Comparison of ENCODE assay signal across 6 cellular contexts in the genomic region with DNA sequence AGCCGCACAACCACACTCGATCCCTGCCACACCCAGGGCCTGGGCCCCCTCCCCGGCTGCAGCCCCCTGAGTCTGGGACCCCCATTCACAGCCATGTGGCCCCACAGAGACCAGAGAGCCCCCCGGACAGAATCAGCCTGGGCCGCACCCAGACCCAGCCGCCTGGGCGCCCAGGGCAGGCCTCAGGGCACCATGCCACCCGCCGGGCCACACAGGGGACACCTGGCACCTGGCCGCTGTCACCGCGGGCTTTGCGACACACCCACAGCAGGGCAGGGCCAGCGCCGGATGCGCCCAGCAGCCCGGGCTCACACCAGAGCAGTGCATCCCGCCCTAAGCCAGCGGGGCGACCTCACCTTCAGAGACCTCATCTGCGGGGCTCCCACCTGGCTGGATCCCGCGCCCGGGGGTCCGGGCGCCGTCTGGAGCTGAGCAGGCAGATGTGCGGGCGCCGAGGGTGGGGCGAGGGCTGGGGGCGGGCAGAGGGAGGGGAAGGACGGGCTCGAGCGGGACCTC. TPM values are rescaled to one million over a fixed set of nuclear protein-coding genes. Genes with fewer than 3 reads are reported as not detected.
DNase-seq lines count a peak whose midpoint lies in the region; ATAC-seq, FAIRE-seq and TF ChIP-seq lines count a peak whose summit lies in the region.

No MANE protein-coding gene starts in this region.

- peaks cover 38 to 82% of the 10 kb centered on the region in 2 experiments for H3K4me1 ChIP-seq in K562 (replicated peaks in 1 of 2; ENCODE audit: control insufficient read depth in 2 of 2, insufficient read depth in 2 of 2, low read length in 2 of 2)
- peaks cover 5% of the 10 kb centered on the region for H3K4me1 ChIP-seq in parathyroid adenoma

- H3K4me3 ChIP-seq in K562 (peak overlapping the region; percentile 89), parathyroid adenoma (ENCODE audit: low read depth, low read length) (peak overlapping the region; percentile 68)

- peaks cover 2% of the 10 kb centered on the region for H3K9me1 ChIP-seq in K562 (ENCODE audit: control insufficient read depth, insufficient read depth, low read length)

- H3K4me2 ChIP-seq in K562 (ENCODE audit: insufficient read depth, low read length) (peak overlapping the region; percentile 91), parathyroid adenoma (ENCODE audit: low read length) (peak overlapping the region; percentile 88)

- H3K9me3 ChIP-seq in K562 (replicated peaks; ENCODE audit: control insufficient read depth, insufficient read depth, low read depth, low read length) (no peaks in the 10 kb centered on the region; the same call in 1 of the 2 replicates), parathyroid adenoma (ENCODE audit: control insufficient read depth, low read length) (no peaks in the 10 kb centered on the region)

- DNase-seq in LoVo (ENCODE audit: low spot score), result peak; percentile 68
- peak; percentile 55 to 72 (median 66) for DNase-seq in K562 (ENCODE audit: extremely low read depth in 1 of 4, low spot score in 3 of 4)
- DNase-seq in GM13976 (ENCODE audit: low spot score), result no peak

- H3K27ac ChIP-seq in K562 (ENCODE audit: extremely low read depth, low read depth, low read length) (peak overlapping the region; percentile 98), parathyroid adenoma (no peak overlapping the region)

- intact Hi-C loops in K562 (cut with micrococcal nuclease), result loop anchor here (10.0 kb wide), 1 partner anchor 61 kb away; no protein-coding TSS in a partner anchor

- TF ChIP-seq CTCF in K562 (IDR thresholded peaks at IDR 0.05 in 2 of 3, conservative IDR thresholded peaks at IDR 0.05 in 1 of 3; ENCODE audit: insufficient read depth in 2 of 3, low read depth in 1 of 3, low read length in 3 of 3) (no peak), parathyroid adenoma (IDR thresholded peaks at IDR 0.05) (no peak), GM13976 (IDR thresholded peaks at IDR 0.05; ENCODE audit: borderline replicate concordance, control extremely low read depth, extremely low read depth, insufficient read depth, missing control alignments) (no peak)

- H3K36me3 ChIP-seq in K562 (ENCODE audit: control insufficient read depth, insufficient read depth, low read length) (peaks cover 32% of the 10 kb centered on the region; the same call in 1 of the 3 replicates), parathyroid adenoma (ENCODE audit: control insufficient read depth, insufficient read depth, low read length) (no peaks in the 10 kb centered on the region)

- in situ Hi-C loops in K562 (cut with MboI) (no loop called here), GM13976 (cut with MboI; ENCODE audit: low sequenced_read_pairs, unreplicated experiment) (no loop called here)

- H2AFZ ChIP-seq in K562 (ENCODE audit: low read depth, low read length) (peak overlapping the region; percentile 95), parathyroid adenoma (peak overlapping the region; percentile 82)

- no peaks in the 10 kb centered on the region for H4K20me1 ChIP-seq in K562 (replicated peaks; ENCODE audit: control insufficient read depth, insufficient read depth, low read length)

- TF ChIP-seq RAD21 in K562 (CRISPR knock-in tag; conservative IDR thresholded peaks at IDR 0.05 in 1 of 2, IDR thresholded peaks at IDR 0.05 in 1 of 2), result no peak

- no peak for TF ChIP-seq POLR2A in K562 (conservative IDR thresholded peaks at IDR 0.05)

- CTCF ChIA-PET in K562 (lab: Yijun Ruan, JAX; ENCODE audit: low intra/inter-chr PET ratio), result no interaction called here

- H3K27me3 ChIP-seq in K562 (ENCODE audit: control insufficient read depth in 2 of 2, insufficient read depth in 2 of 2, low read length in 2 of 2) (no peaks in the 10 kb centered on the region), parathyroid adenoma (ENCODE audit: control insufficient read depth, insufficient read depth, low read length) (no peaks in the 10 kb centered on the region)

- no peak for TF ChIP-seq EP300 in K562 (IDR thresholded peaks at IDR 0.05; ENCODE audit: low read length)

- no TSS peak for BruUV-seq in K562 (replicated peaks; lab: Mats Ljungman, UMichigan)

- ATAC-seq in K562, result peak; percentile 68
- ATAC-seq in GM18870 (IDR thresholded peaks at IDR 0.05; ENCODE audit: unreplicated experiment), result no peak
- no peak for ATAC-seq in GM21360 (IDR thresholded peaks at IDR 0.05; ENCODE audit: unreplicated experiment)

- no peak for FAIRE-seq in K562 (lab: Jason Lieb, UNC)

- 0% methylated on average over 26 of the region's 35 CpGs for WGBS in K562 (ENCODE audit: insufficient coverage, low coverage, missing lambda C conversion rate)

- POLR2A ChIA-PET in K562 (lab: Yijun Ruan, JAX), result interaction anchor here (4.0 kb wide), 1 partner anchor 14 kb away, joined by 29 read pairs; no protein-coding TSS in a partner anchor

- peak overlapping the region; percentile 92 for H3K9ac ChIP-seq in K562 (ENCODE audit: insufficient read depth in 1 of 2, low read depth in 2 of 2, low read length in 2 of 2)
- H3K9ac ChIP-seq in parathyroid adenoma, result no peak overlapping the region

- peaks cover 44% of the 10 kb centered on the region for H3K79me2 ChIP-seq in K562 (ENCODE audit: control insufficient read depth, insufficient read depth, low read length)
- H3K79me2 ChIP-seq in parathyroid adenoma, result no peaks in the 10 kb centered on the region

RNA-seq across cellular contexts. Expression of gene TBXA2R, which starts 0.4 kb away (rescaled TPM):
- 10.2 and 37.7 TPM in 2 replicates for total RNA-seq in K562 (2011; cell fraction: chromatin; rRNA removed; ENCODE audit: low replicate concordance)
- total RNA-seq in K562 (2011; cell fraction: nucleolus; rRNA removed), result 58.8 and 84.5 TPM in 2 replicates
- total RNA-seq in K562 (2011; cell fraction: nucleoplasm; rRNA removed), result 27.7 and 36.4 TPM in 2 replicates
- total RNA-seq in K562 (2014; rRNA removed), result 2.5 and 5.2 TPM in 2 replicates
- 2.3 and 2.8 TPM in 2 replicates for total RNA-seq in K562 (2014; rRNA removed; fragmentation: Illumina TruSeq; extraction: Trizol)
- 2.5 and 3.1 TPM in 2 replicates for total RNA-seq in K562 (2015; rRNA removed; fragmentation: Illumina TruSeq; extraction: Trizol)
- total RNA-seq in K562 (2021), result 21.0 and 24.0 TPM in 2 replicates
- polyA plus RNA-seq in K562 (2011; rRNA removed), result 2.9 and 4.4 TPM in 2 replicates
- polyA plus RNA-seq in K562 (2011; cell fraction: cytosol; rRNA removed), result 4.0 and 21.7 TPM in 2 replicates
- polyA plus RNA-seq in K562 (2011; cell fraction: nucleus; rRNA removed), result 3.7 and 12.5 TPM in 2 replicates
- 11.5 and 11.6 TPM in 2 replicates for polyA plus RNA-seq in K562 (2012)
- 4.3 and 6.7 TPM in 2 replicates for polyA plus RNA-seq in K562 (2014; fragmentation: Illumina TruSeq; extraction: Trizol)
- 1 to 10 TPM; 1.5 to 2.6 TPM for polyA plus RNA-seq in K562 (2014; fragmentation: Nextera tagmentation; extraction: Ambion mirVana)
- 5.7 and 6.1 TPM in 2 replicates for polyA plus RNA-seq in K562 (2014; rRNA removed)
- 0.90 and 1.6 TPM in 2 replicates for polyA minus RNA-seq in K562 (2011; rRNA and poly(A)+ RNA removed)
- 17.4 and 19.6 TPM in 2 replicates for polyA minus RNA-seq in K562 (2011; cell fraction: cytosol; rRNA and poly(A)+ RNA removed)
- polyA minus RNA-seq in K562 (2011; cell fraction: nucleus; rRNA and poly(A)+ RNA removed), result 3.1 and 6.1 TPM in 2 replicates

RNA-seq across cellular contexts. Expression of gene CACTIN, which starts 20.4 kb away (rescaled TPM):
- 35.4 and 89.8 TPM in 2 replicates for total RNA-seq in K562 (2011; cell fraction: chromatin; rRNA removed; ENCODE audit: low replicate concordance)
- 60.3 and 65.9 TPM in 2 replicates for total RNA-seq in K562 (2011; cell fraction: nucleolus; rRNA removed)
- total RNA-seq in K562 (2011; cell fraction: nucleoplasm; rRNA removed), result 35.3 and 37.6 TPM in 2 replicates
- total RNA-seq in K562 (2014; rRNA removed) (46.5 and 57.8 TPM in 2 replicates), K562 (2014; rRNA removed; fragmentation: Illumina TruSeq; extraction: Trizol) (7.6 and 7.9 TPM in 2 replicates), K562 (2015; rRNA removed; fragmentation: Illumina TruSeq; extraction: Trizol) (25.6 and 27.3 TPM in 2 replicates), K562 (2021) (42.1 and 49.2 TPM in 2 replicates)
- polyA plus RNA-seq in K562 (2011; rRNA removed) (15.0 and 19.4 TPM in 2 replicates), K562 (2014; fragmentation: Illumina TruSeq; extraction: Trizol) (9.6 and 20.4 TPM in 2 replicates), K562 (2014; fragmentation: Nextera tagmentation; extraction: Ambion mirVana) (under 1 TPM; 0.15 to 0.52 TPM), K562 (2014; rRNA removed) (35.0 and 36.4 TPM in 2 replicates)
- polyA plus RNA-seq in K562 (2011; cell fraction: cytosol; rRNA removed), result 21.9 and 50.9 TPM in 2 replicates
- 54.2 and 84.9 TPM in 2 replicates for polyA plus RNA-seq in K562 (2011; cell fraction: nucleus; rRNA removed)
- polyA plus RNA-seq in K562 (2012), result 22.8 and 28.5 TPM in 2 replicates
- polyA minus RNA-seq in K562 (2011; rRNA and poly(A)+ RNA removed), result 4.5 and 9.4 TPM in 2 replicates
- polyA minus RNA-seq in K562 (2011; cell fraction: cytosol; rRNA and poly(A)+ RNA removed), result 13.0 and 16.6 TPM in 2 replicates
- polyA minus RNA-seq in K562 (2011; cell fraction: nucleus; rRNA and poly(A)+ RNA removed), result 9.6 and 12.0 TPM in 2 replicates

RNA-seq across cellular contexts. Expression of gene GIPC3, which starts 21.0 kb away (rescaled TPM):
- total RNA-seq in K562 (2011; cell fraction: chromatin; rRNA removed; ENCODE audit: low replicate concordance), result 2.6 and 7.5 TPM in 2 replicates
- 3.8 and 5.5 TPM in 2 replicates for total RNA-seq in K562 (2011; cell fraction: nucleolus; rRNA removed)
- total RNA-seq in K562 (2011; cell fraction: nucleoplasm; rRNA removed), result 3.2 and 4.0 TPM in 2 replicates
- total RNA-seq in K562 (2014; rRNA removed) (0.54 and 1.2 TPM in 2 replicates), K562 (2014; rRNA removed; fragmentation: Illumina TruSeq; extraction: Trizol) (0.83 and 0.91 TPM in 2 replicates), K562 (2015; rRNA removed; fragmentation: Illumina TruSeq; extraction: Trizol) (0.98 and 1.0 TPM in 2 replicates), K562 (2021) (3.3 and 3.9 TPM in 2 replicates)
- polyA plus RNA-seq in K562 (2011; rRNA removed) (2.5 and 3.1 TPM in 2 replicates), K562 (2014; fragmentation: Illumina TruSeq; extraction: Trizol) (3.0 and 3.6 TPM in 2 replicates), K562 (2014; fragmentation: Nextera tagmentation; extraction: Ambion mirVana) (under 1 TPM in 1 of 2 experiments, not detected in 1; 0.03 TPM), K562 (2014; rRNA removed) (1.9 and 2.3 TPM in 2 replicates)
- polyA plus RNA-seq in K562 (2011; cell fraction: cytosol; rRNA removed), result 3.0 and 4.9 TPM in 2 replicates
- 5.3 and 8.9 TPM in 2 replicates for polyA plus RNA-seq in K562 (2011; cell fraction: nucleus; rRNA removed)
- 3.6 and 14.1 TPM in 2 replicates for polyA plus RNA-seq in K562 (2012)
- polyA minus RNA-seq in K562 (2011; rRNA and poly(A)+ RNA removed), result 2.0 and 3.2 TPM in 2 replicates
- polyA minus RNA-seq in K562 (2011; cell fraction: cytosol; rRNA and poly(A)+ RNA removed), result 5.9 and 6.7 TPM in 2 replicates
- polyA minus RNA-seq in K562 (2011; cell fraction: nucleus; rRNA and poly(A)+ RNA removed), result 1.6 and 2.1 TPM in 2 replicates

RNA-seq across cellular contexts. Expression of gene HMG20B, which starts 33.5 kb away (rescaled TPM):
- 47.2 and 115 TPM in 2 replicates for total RNA-seq in K562 (2011; cell fraction: chromatin; rRNA removed; ENCODE audit: low replicate concordance)
- total RNA-seq in K562 (2011; cell fraction: nucleolus; rRNA removed), result 85.8 and 97.1 TPM in 2 replicates
- total RNA-seq in K562 (2011; cell fraction: nucleoplasm; rRNA removed), result 68.6 and 70.5 TPM in 2 replicates
- total RNA-seq in K562 (2014; rRNA removed), result 137 and 148 TPM in 2 replicates
- total RNA-seq in K562 (2014; rRNA removed; fragmentation: Illumina TruSeq; extraction: Trizol), result 18.2 and 18.5 TPM in 2 replicates
- 37.6 and 38.6 TPM in 2 replicates for total RNA-seq in K562 (2015; rRNA removed; fragmentation: Illumina TruSeq; extraction: Trizol)
- total RNA-seq in K562 (2021), result 122 and 125 TPM in 2 replicates
- polyA plus RNA-seq in K562 (2011; rRNA removed), result 47.6 and 54.4 TPM in 2 replicates
- 49.5 and 107 TPM in 2 replicates for polyA plus RNA-seq in K562 (2011; cell fraction: cytosol; rRNA removed)
- 169 and 253 TPM in 2 replicates for polyA plus RNA-seq in K562 (2011; cell fraction: nucleus; rRNA removed)
- 75.9 and 122 TPM in 2 replicates for polyA plus RNA-seq in K562 (2012)
- polyA plus RNA-seq in K562 (2014; fragmentation: Illumina TruSeq; extraction: Trizol), result 25.6 and 53.2 TPM in 2 replicates
- under 1 TPM; 0.35 to 0.78 TPM for polyA plus RNA-seq in K562 (2014; fragmentation: Nextera tagmentation; extraction: Ambion mirVana)
- polyA plus RNA-seq in K562 (2014; rRNA removed), result 159 and 172 TPM in 2 replicates
- polyA minus RNA-seq in K562 (2011; rRNA and poly(A)+ RNA removed), result 8.0 and 11.1 TPM in 2 replicates
- 24.4 and 30.8 TPM in 2 replicates for polyA minus RNA-seq in K562 (2011; cell fraction: cytosol; rRNA and poly(A)+ RNA removed)
- 24.4 and 30.4 TPM in 2 replicates for polyA minus RNA-seq in K562 (2011; cell fraction: nucleus; rRNA and poly(A)+ RNA removed)

RNA-seq across cellular contexts. Expression of gene MFSD12, which starts 48.8 kb away (rescaled TPM):
- 80.9 and 267 TPM in 2 replicates for total RNA-seq in K562 (2011; cell fraction: chromatin; rRNA removed; ENCODE audit: low replicate concordance)
- 253 and 311 TPM in 2 replicates for total RNA-seq in K562 (2011; cell fraction: nucleolus; rRNA removed)
- total RNA-seq in K562 (2011; cell fraction: nucleoplasm; rRNA removed), result 151 and 160 TPM in 2 replicates
- total RNA-seq in K562 (2014; rRNA removed) (99.9 and 103 TPM in 2 replicates), K562 (2014; rRNA removed; fragmentation: Illumina TruSeq; extraction: Trizol) (18.8 and 21.5 TPM in 2 replicates), K562 (2015; rRNA removed; fragmentation: Illumina TruSeq; extraction: Trizol) (34.8 and 40.7 TPM in 2 replicates), K562 (2021) (110 and 112 TPM in 2 replicates)
- polyA plus RNA-seq in K562 (2011; rRNA removed) (31.8 and 53.9 TPM in 2 replicates), K562 (2014; fragmentation: Illumina TruSeq; extraction: Trizol) (28.2 and 63.0 TPM in 2 replicates), K562 (2014; fragmentation: Nextera tagmentation; extraction: Ambion mirVana) (1 to 10 TPM in 1 of 2 experiments, under 1 TPM in 1; 0.69 to 1.7 TPM), K562 (2014; rRNA removed) (79.9 and 80.7 TPM in 2 replicates)
- polyA plus RNA-seq in K562 (2011; cell fraction: cytosol; rRNA removed), result 48.2 and 140 TPM in 2 replicates
- polyA plus RNA-seq in K562 (2011; cell fraction: nucleus; rRNA removed), result 127 and 224 TPM in 2 replicates
- 63.5 and 81.8 TPM in 2 replicates for polyA plus RNA-seq in K562 (2012)
- 19.6 and 27.4 TPM in 2 replicates for polyA minus RNA-seq in K562 (2011; rRNA and poly(A)+ RNA removed)
- 64.0 and 66.5 TPM in 2 replicates for polyA minus RNA-seq in K562 (2011; cell fraction: cytosol; rRNA and poly(A)+ RNA removed)
- 38.5 and 38.8 TPM in 2 replicates for polyA minus RNA-seq in K562 (2011; cell fraction: nucleus; rRNA and poly(A)+ RNA removed)
